Comparison of ENCODE assay signal across 1 cellular context in genomic region chr9:71308454-71308853, GRCh38.
TF ChIP-seq lines count a peak whose summit lies in the region.

No MANE protein-coding gene starts in this region.

TF ChIP-seq in GM12878, 131 proteins besides CTCF, POLR2A, EP300 and RAD21 (continued from another document):
- no peak for TF ChIP-seq ETV6 (conservative IDR thresholded peaks at IDR 0.05 in 1 of 2, IDR thresholded peaks at IDR 0.05 in 1 of 2; ENCODE audit: borderline replicate concordance in 1 of 2, low read depth in 1 of 2)
- no peak for TF ChIP-seq BHLHE40 (IDR thresholded peaks at IDR 0.05; ENCODE audit: borderline replicate concordance in 1 of 2, low read depth in 2 of 2, low read length in 1 of 2)
- TF ChIP-seq TARDBP (IDR thresholded peaks at IDR 0.05; ENCODE audit: borderline replicate concordance) = no peak
- TF ChIP-seq RAD51 (IDR thresholded peaks at IDR 0.05) = no peak
